13 cellular contexts compared by ENCODE assay signal in genomic region chr17:77600346-77600745, GRCh38.
"Had no signal": no experiment of that assay in that cellular context is flagged by ENCODE, and none has a peak within 500 bp of the region (broad histone marks: within the 10 kb centered on the region; RNA-seq: fewer than 3 reads in every experiment).

No MANE protein-coding gene starts in this region.

- H3K27ac Mint-ChIP-seq: activated CD4-positive, alpha-beta memory T cell treated with anti-CD3 and anti-CD28 coated beads, Interleukin-2, amount 10 ng/mL, durations not matched to agents 7 days and 5 days; activated T-cell treated with anti-CD3 and anti-CD28 coated beads, Interleukin-2, amount 50 U/mL, for 72 hours; T-cell had no signal

- H3K36me3 Mint-ChIP-seq: immature natural killer cell, T-cell had no signal

- H3K4me3 Mint-ChIP-seq: activated CD4-positive, alpha-beta memory T cell treated with anti-CD3 and anti-CD28 coated beads, Interleukin-2, amount 10 ng/mL, durations not matched to agents 7 days and 5 days; activated T-cell treated with anti-CD3 and anti-CD28 coated beads, Interleukin-2, amount 50 U/mL, for 72 hours; immature natural killer cell; nephron progenitor cell; T-cell had no signal

- H3K27me3 Mint-ChIP-seq: T-cell had no signal

- ATAC-seq: activated T-cell treated with anti-CD3 and anti-CD28 coated beads, Interleukin-2, amount 50 U/mL, for 72 hours; T-cell had no signal

- H3K9me3 Mint-ChIP-seq: activated CD4-positive, alpha-beta memory T cell treated with anti-CD3 and anti-CD28 coated beads, Interleukin-2, amount 10 ng/mL, durations not matched to agents 7 days and 5 days; activated T-cell treated with anti-CD3 and anti-CD28 coated beads, Interleukin-2, amount 50 U/mL, for 72 hours; immature natural killer cell; nephron progenitor cell; T-cell had no signal

- DNase-seq: activated CD4-positive, alpha-beta memory T cell treated with anti-CD3 and anti-CD28 coated beads, Interleukin-2, amount 10 ng/mL, durations not matched to agents 7 days and 5 days; activated CD4-positive, alpha-beta T cell treated with anti-CD3 and anti-CD28 coated beads for 1 hour; activated CD8-positive, alpha-beta memory T cell treated with anti-CD3 and anti-CD28 coated beads, Interleukin-2, amount 50 U/mL, for 4 hours; activated naive CD4-positive, alpha-beta T cell; activated T-cell treated with anti-CD3 and anti-CD28 coated beads, Interleukin-2, amount 50 U/mL, for 72 hours; erythroblast; glutamatergic neuron; immature natural killer cell; mesenchymal stem cell; nephron progenitor cell; small intestine; T-cell; T1000 had no signal

- H3K4me1 Mint-ChIP-seq: immature natural killer cell had no signal
